Comparison of ENCODE assay signal across 8 cellular contexts in genomic region chr14:91509878-91510170, GRCh38. TPM values are rescaled to one million over a fixed set of nuclear protein-coding genes. Genes with fewer than 3 reads are reported as not detected.
A peak's percentile ranks its signal among the peaks of the same experiment; 100 is the strongest.
DNase-seq lines count a peak whose midpoint lies in the region; ATAC-seq and TF ChIP-seq lines count a peak whose summit lies in the region.

No MANE protein-coding gene starts in this region.

- H3K79me1 ChIP-seq in H9 (ENCODE audit: insufficient read depth, low read depth, low read length, poor library complexity, severe bottlenecking), result peaks cover 4% of the 10 kb centered on the region

- H3K4me3 ChIP-seq in NB4 (ENCODE audit: low read depth, low read length), result peak overlapping the region; percentile 87
- peak overlapping the region; percentile 96 for H3K4me3 ChIP-seq in mucosa of descending colon

- intact Hi-C loops in mucosa of descending colon (cut with DNase I, micrococcal nuclease), result no loop called here

- H2BK5ac ChIP-seq in H9 (ENCODE audit: insufficient read length, low read length), result peak overlapping the region; percentile 59

- 0 out of 5 replicates have a peak, but pooled peaks cover 2% of the 10 kb centered on the region in 2 experiments for H3K9me3 Mint-ChIP-seq in H9

- H3K23me2 ChIP-seq in H9 (ENCODE audit: insufficient read length, low read depth, low read length, poor library complexity, severe bottlenecking), result peaks cover 9% of the 10 kb centered on the region

- peak overlapping the region; percentile 93 for H3K14ac ChIP-seq in H9 (ENCODE audit: insufficient read depth, low read length)

- no peak overlapping the region for H4K5ac ChIP-seq in H9 (ENCODE audit: insufficient read length, low read depth, low read length)

- H2BK120ac ChIP-seq in H9 (ENCODE audit: low read depth, low read length, poor library complexity, severe bottlenecking), result peak overlapping the region; percentile 89

- no peak overlapping the region for H2AFZ ChIP-seq in H9 (ENCODE audit: low read length)

- H3K4me1 Mint-ChIP-seq in H9, result peaks cover 13 to 14% of the 10 kb centered on the region in 2 experiments; a peak in 3 of 4 replicates

- TF ChIP-seq CTCF in H9 (conservative IDR thresholded peaks at IDR 0.05), result no peak
- TF ChIP-seq CTCF in NB4 (IDR thresholded peaks at IDR 0.05; ENCODE audit: low read depth, low read length), result no peak
- TF ChIP-seq CTCF in mucosa of descending colon (IDR thresholded peaks at IDR 0.05), result no peak

- H2BK20ac ChIP-seq in H9 (ENCODE audit: low read depth, low read length, poor library complexity, severe bottlenecking), result no peak overlapping the region

- no CpG with 5 or more reads among the region's 34 CpGs for WGBS in H9 (ENCODE audit: extremely low coverage, insufficient read length, low lambda C conversion rate)

- no peak overlapping the region; the same call in 1 of the 2 replicates for H2BK15ac ChIP-seq in H9 (ENCODE audit: low read depth, low read length)

- H3K4me1 ChIP-seq in H9 (ENCODE audit: insufficient read depth, low read length) (no peaks in the 10 kb centered on the region), mucosa of descending colon (ENCODE audit: low read depth) (peaks cover 22% of the 10 kb centered on the region)

- H2AK5ac ChIP-seq in H9 (ENCODE audit: insufficient read length, low read length), result no peak overlapping the region

- TF ChIP-seq POLR2A in NB4 (IDR thresholded peaks at IDR 0.05; ENCODE audit: extremely low read depth, insufficient read length), result no peak

- H3K27me3 ChIP-seq in H9 (ENCODE audit: insufficient read depth, low read length), result no peaks in the 10 kb centered on the region

- peak overlapping the region; percentile 98 to 99 for H3K4me3 Mint-ChIP-seq in H9

- H3K9me3 ChIP-seq in H9 (ENCODE audit: control insufficient read depth, low read depth, low read length), result no peaks in the 10 kb centered on the region
- H3K9me3 ChIP-seq in mucosa of descending colon, result no peaks in the 10 kb centered on the region

- H3K9ac ChIP-seq in H9 (ENCODE audit: extremely low read depth, insufficient read length, low read length), result peak overlapping the region; percentile 88

- H2BK12ac ChIP-seq in H9 (ENCODE audit: insufficient read length, low read depth, low read length), result no peak overlapping the region

- H3K27me3 Mint-ChIP-seq in H9 (ENCODE audit: low read depth), result no peaks in the 10 kb centered on the region

- H3K56ac ChIP-seq in H9 (ENCODE audit: insufficient read length, low read depth, low read length), result no peak overlapping the region

- peaks cover 32% of the 10 kb centered on the region; the same call in 1 of the 2 replicates for H3K79me2 ChIP-seq in H9 (ENCODE audit: insufficient read depth, low read length)

- no peak overlapping the region for H3K23ac ChIP-seq in H9 (ENCODE audit: insufficient read length, low read depth, low read length)

- H4K8ac ChIP-seq in H9 (replicated peaks; ENCODE audit: insufficient read length, low read depth, low read length), result no peak overlapping the region

- H3K36me3 ChIP-seq in mucosa of descending colon (ENCODE audit: low read depth), result no peaks in the 10 kb centered on the region

- H3K4ac ChIP-seq in H9 (ENCODE audit: low read depth, low read length), result peak overlapping the region; percentile 22; the same call in 1 of the 2 replicates

- peak overlapping the region; percentile 74 for H3K4me2 ChIP-seq in H9 (ENCODE audit: insufficient read depth, insufficient read length, low read length)

- peak; percentile 79 for DNase-seq in DMS 273 (lab: John Stamatoyannopoulos, UW; ENCODE audit: unreplicated experiment)
- no peak for DNase-seq in DMS 273 treated with DMSO at 0.1 percent for 48 hours (lab: John Stamatoyannopoulos, UW)
- no peak for DNase-seq in H9
- DNase-seq in NB4 (ENCODE audit: low read depth), result no peak
- no peak for DNase-seq in mucosa of descending colon
- DNase-seq in D341Med (ENCODE audit: low spot score), result no peak
- DNase-seq in NCI-H82 treated with DMSO at 0.1 percent for 48 hours (lab: John Stamatoyannopoulos, UW; ENCODE audit: unreplicated experiment), result no peak

- no peak overlapping the region for H3T11ph ChIP-seq in H9 (ENCODE audit: low read length)

- peaks cover 17 to 33% (median 32%) of the 10 kb centered on the region in 3 experiments; a peak in 6 of 7 replicates for H3K36me3 Mint-ChIP-seq in H9 (ENCODE audit: insufficient read depth in 1 of 3, low read depth in 3 of 3)

- H3K18ac ChIP-seq in H9 (ENCODE audit: insufficient read length, low read depth, low read length), result peak overlapping the region; percentile 92

- ATAC-seq in mucosa of descending colon, result peak; percentile 45

- no peaks in the 10 kb centered on the region for H4K20me1 ChIP-seq in H9 (ENCODE audit: control insufficient read depth, insufficient read depth, insufficient read length)

- peak overlapping the region; percentile 100 for H3K27ac Mint-ChIP-seq in H9

- peak overlapping the region; percentile 4 for H3K27ac ChIP-seq in H9 (ENCODE audit: insufficient read length, low read depth, low read length)
- peak overlapping the region; percentile 96 for H3K27ac ChIP-seq in cingulate gyrus (ENCODE audit: low read depth, low read length)

- H4K91ac ChIP-seq in H9 (ENCODE audit: insufficient read length, low read depth, low read length), result no peak overlapping the region

RNA-seq across cellular contexts. Expression of gene PPP4R3A, which starts 0.3 kb away (rescaled TPM):
- total RNA-seq in H9 (2021) (147 and 148 TPM in 2 replicates), mucosa of descending colon (100 to 1,000 TPM in 2 of 3 donors, 10 to 100 TPM in 1; 85.6 to 116 (median 115) TPM)
